In the genomic region with DNA sequence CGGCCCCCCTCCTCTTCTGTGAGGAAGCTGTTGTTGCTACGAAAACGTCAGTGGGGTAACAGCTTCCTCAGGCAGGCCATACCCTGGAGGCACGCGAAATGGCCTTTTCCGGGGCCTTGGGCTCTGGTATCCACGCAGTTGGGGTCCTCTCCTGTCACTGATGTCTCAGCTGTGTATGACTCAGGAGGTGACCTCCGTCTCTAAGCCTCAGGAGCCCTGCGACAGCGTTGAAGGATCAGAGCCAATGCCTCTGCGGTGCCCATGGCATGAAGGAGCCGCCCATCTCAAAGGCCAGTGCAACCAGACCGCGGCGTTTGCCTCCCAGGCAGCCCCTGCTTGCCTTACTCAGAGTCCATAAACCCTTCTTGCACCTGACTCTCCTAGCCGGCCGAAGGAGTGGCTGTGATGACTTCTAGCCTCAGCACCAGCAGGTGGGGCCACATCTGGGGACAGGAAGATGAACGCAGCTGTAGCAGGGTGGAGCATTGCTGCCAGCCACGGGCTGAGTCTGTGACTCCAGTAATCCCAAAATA, we compare ENCODE assay signal across 1 cellular context.
A peak's percentile ranks its signal among the peaks of the same experiment; 100 is the strongest.
TF ChIP-seq lines count a peak whose summit lies in the region.

No MANE protein-coding gene starts in this region.

TF ChIP-seq in HEK293, 187 proteins besides CTCF, POLR2A, EP300 and RAD21 (continued from another document and continues in another):
- TF ChIP-seq, protein P1, sequence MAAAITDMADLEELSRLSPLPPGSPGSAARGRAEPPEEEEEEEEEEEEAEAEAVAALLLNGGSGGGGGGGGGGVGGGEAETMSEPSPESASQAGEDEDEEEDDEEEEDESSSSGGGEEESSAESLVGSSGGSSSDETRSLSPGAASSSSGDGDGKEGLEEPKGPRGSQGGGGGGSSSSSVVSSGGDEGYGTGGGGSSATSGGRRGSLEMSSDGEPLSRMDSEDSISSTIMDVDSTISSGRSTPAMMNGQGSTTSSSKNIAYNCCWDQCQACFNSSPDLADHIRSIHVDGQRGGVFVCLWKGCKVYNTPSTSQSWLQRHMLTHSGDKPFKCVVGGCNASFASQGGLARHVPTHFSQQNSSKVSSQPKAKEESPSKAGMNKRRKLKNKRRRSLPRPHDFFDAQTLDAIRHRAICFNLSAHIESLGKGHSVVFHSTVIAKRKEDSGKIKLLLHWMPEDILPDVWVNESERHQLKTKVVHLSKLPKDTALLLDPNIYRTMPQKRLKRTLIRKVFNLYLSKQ (tag by site-specific recombination; IDR thresholded peaks at IDR 0.05; ENCODE audit: borderline replicate concordance), result no peak
- TF ChIP-seq ZBTB17 (tag by site-specific recombination; IDR thresholded peaks at IDR 0.05) (peak; percentile 39; the same call in 1 of the 2 replicates), ZNF449 (tag by site-specific recombination; IDR thresholded peaks at IDR 0.05) (no peak), ATF2 (tag by site-specific recombination; IDR thresholded peaks at IDR 0.05; ENCODE audit: low read depth) (no peak), REST (tag by site-specific recombination; IDR thresholded peaks at IDR 0.05) (no peak), ZNF48 (tag by site-specific recombination; IDR thresholded peaks at IDR 0.05) (no peak), ZNF654 (tag by site-specific recombination; IDR thresholded peaks at IDR 0.05; ENCODE audit: low read depth) (no peak), ZNF211 (tag by site-specific recombination; IDR thresholded peaks at IDR 0.05; ENCODE audit: low read depth) (no peak), BCL11A (tag by site-specific recombination; IDR thresholded peaks at IDR 0.05; ENCODE audit: low read depth) (0 out of 2 replicates have a peak, but pooled peaks have one; percentile 22), ZNF24 (tag by site-specific recombination; IDR thresholded peaks at IDR 0.05) (no peak), GLI4 (tag by site-specific recombination; IDR thresholded peaks at IDR 0.05) (no peak), ZFP69B (tag by site-specific recombination; IDR thresholded peaks at IDR 0.05) (peak; percentile 61), ZNF223 (tag by site-specific recombination; IDR thresholded peaks at IDR 0.05) (no peak), ZNF335 (tag by site-specific recombination; conservative IDR thresholded peaks at IDR 0.05) (peak; percentile 100), SP2 (tag by site-specific recombination; IDR thresholded peaks at IDR 0.05) (peak; percentile 23), ZNF645 (tag by site-specific recombination; IDR thresholded peaks at IDR 0.05) (no peak), ZNF433 (tag by site-specific recombination; IDR thresholded peaks at IDR 0.05; ENCODE audit: low read depth) (no peak), SP7 (tag by site-specific recombination; IDR thresholded peaks at IDR 0.05) (no peak; the same call in 1 of the 2 replicates), ZNF664 (tag by site-specific recombination; IDR thresholded peaks at IDR 0.05) (no peak), OVOL3 (tag by site-specific recombination; IDR thresholded peaks at IDR 0.05) (0 out of 2 replicates have a peak, but pooled peaks have one; percentile 6), ZXDB (tag by site-specific recombination; IDR thresholded peaks at IDR 0.05) (0 out of 2 replicates have a peak, but pooled peaks have one; percentile 6), ZNF792 (tag by site-specific recombination; IDR thresholded peaks at IDR 0.05) (no peak), BCL6B (tag by site-specific recombination; IDR thresholded peaks at IDR 0.05) (no peak)
- TF ChIP-seq, protein P2, sequence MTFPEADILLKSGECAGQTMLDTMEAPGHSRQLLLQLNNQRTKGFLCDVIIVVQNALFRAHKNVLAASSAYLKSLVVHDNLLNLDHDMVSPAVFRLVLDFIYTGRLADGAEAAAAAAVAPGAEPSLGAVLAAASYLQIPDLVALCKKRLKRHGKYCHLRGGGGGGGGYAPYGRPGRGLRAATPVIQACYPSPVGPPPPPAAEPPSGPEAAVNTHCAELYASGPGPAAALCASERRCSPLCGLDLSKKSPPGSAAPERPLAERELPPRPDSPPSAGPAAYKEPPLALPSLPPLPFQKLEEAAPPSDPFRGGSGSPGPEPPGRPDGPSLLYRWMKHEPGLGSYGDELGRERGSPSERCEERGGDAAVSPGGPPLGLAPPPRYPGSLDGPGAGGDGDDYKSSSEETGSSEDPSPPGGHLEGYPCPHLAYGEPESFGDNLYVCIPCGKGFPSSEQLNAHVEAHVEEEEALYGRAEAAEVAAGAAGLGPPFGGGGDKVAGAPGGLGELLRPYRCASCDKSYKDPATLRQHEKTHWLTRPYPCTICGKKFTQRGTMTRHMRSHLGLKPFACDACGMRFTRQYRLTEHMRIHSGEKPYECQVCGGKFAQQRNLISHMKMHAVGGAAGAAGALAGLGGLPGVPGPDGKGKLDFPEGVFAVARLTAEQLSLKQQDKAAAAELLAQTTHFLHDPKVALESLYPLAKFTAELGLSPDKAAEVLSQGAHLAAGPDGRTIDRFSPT (tag by site-specific recombination; IDR thresholded peaks at IDR 0.05), result peak; percentile 55
- TF ChIP-seq, protein P3, sequence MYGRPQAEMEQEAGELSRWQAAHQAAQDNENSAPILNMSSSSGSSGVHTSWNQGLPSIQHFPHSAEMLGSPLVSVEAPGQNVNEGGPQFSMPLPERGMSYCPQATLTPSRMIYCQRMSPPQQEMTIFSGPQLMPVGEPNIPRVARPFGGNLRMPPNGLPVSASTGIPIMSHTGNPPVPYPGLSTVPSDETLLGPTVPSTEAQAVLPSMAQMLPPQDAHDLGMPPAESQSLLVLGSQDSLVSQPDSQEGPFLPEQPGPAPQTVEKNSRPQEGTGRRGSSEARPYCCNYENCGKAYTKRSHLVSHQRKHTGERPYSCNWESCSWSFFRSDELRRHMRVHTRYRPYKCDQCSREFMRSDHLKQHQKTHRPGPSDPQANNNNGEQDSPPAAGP (tag by site-specific recombination; IDR thresholded peaks at IDR 0.05), result peak; percentile 20; the same call in 1 of the 2 replicates
- TF ChIP-seq, protein P4, sequence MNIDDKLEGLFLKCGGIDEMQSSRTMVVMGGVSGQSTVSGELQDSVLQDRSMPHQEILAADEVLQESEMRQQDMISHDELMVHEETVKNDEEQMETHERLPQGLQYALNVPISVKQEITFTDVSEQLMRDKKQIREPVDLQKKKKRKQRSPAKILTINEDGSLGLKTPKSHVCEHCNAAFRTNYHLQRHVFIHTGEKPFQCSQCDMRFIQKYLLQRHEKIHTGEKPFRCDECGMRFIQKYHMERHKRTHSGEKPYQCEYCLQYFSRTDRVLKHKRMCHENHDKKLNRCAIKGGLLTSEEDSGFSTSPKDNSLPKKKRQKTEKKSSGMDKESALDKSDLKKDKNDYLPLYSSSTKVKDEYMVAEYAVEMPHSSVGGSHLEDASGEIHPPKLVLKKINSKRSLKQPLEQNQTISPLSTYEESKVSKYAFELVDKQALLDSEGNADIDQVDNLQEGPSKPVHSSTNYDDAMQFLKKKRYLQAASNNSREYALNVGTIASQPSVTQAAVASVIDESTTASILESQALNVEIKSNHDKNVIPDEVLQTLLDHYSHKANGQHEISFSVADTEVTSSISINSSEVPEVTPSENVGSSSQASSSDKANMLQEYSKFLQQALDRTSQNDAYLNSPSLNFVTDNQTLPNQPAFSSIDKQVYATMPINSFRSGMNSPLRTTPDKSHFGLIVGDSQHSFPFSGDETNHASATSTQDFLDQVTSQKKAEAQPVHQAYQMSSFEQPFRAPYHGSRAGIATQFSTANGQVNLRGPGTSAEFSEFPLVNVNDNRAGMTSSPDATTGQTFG (tag by site-specific recombination; IDR thresholded peaks at IDR 0.05; ENCODE audit: borderline replicate concordance), result no peak
- TF ChIP-seq, protein P5, sequence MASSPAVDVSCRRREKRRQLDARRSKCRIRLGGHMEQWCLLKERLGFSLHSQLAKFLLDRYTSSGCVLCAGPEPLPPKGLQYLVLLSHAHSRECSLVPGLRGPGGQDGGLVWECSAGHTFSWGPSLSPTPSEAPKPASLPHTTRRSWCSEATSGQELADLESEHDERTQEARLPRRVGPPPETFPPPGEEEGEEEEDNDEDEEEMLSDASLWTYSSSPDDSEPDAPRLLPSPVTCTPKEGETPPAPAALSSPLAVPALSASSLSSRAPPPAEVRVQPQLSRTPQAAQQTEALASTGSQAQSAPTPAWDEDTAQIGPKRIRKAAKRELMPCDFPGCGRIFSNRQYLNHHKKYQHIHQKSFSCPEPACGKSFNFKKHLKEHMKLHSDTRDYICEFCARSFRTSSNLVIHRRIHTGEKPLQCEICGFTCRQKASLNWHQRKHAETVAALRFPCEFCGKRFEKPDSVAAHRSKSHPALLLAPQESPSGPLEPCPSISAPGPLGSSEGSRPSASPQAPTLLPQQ (tag by site-specific recombination; IDR thresholded peaks at IDR 0.05), result peak; percentile 82
- TF ChIP-seq, protein P6, sequence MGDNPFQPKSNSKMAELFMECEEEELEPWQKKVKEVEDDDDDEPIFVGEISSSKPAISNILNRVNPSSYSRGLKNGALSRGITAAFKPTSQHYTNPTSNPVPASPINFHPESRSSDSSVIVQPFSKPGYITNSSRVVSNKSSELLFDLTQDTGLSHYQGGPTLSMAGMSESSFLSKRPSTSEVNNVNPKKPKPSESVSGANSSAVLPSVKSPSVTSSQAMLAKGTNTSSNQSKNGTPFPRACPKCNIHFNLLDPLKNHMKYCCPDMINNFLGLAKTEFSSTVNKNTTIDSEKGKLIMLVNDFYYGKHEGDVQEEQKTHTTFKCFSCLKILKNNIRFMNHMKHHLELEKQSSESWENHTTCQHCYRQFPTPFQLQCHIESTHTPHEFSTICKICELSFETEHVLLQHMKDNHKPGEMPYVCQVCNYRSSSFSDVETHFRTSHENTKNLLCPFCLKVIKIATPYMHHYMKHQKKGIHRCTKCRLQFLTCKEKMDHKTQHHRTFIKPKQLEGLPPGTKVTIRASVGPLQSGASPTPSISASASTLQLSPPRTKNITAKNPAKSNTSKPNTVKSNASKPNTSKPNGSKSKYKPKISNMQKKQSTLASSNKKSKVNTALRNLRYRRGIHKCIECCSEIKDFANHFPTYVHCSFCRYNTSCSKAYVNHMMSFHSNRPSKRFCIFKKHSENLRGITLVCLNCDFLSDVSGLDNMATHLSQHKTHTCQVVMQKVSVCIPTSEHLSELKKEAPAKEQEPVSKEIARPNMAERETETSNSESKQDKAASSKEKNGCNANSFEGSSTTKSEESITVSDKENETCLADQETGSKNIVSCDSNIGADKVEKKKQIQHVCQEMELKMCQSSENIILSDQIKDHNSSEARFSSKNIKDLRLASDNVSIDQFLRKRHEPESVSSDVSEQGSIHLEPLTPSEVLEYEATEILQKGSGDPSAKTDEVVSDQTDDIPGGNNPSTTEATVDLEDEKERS (tag by site-specific recombination; IDR thresholded peaks at IDR 0.05), result no peak
